8 cellular contexts compared by ENCODE assay signal in the genomic region with DNA sequence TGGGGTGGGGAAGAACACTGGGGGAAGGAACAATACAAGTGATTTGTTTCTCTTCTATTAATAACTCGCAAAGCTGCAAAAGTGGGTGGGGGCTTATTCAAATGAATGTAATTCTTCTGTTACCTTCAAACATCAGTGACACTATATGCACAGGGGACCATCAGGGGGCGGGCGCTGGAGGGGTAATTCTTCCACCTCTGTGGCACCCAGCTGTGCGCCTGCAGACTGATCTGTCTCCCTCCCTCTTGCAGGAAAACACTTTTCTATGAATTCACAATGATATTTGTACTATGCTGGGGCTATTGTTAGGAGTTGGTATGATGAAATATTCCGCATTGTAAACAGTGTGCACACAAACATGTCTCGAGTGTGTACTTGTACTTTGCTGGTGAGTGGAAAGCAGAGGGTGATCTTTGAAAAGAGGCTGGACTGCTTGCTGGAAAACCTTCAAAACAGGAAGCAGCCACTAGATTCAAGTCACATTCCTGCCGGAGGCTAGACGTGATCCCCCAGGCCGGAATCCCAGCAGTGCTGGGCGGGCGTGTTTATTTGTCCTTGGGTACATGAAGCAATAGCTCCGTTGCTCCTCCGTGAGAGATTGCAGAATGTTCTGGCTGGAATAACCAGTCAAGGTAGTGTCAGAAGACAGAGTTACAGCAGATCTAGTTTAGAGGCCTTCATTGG. TPM values are rescaled to one million over a fixed set of nuclear protein-coding genes. Genes with fewer than 3 reads are reported as not detected.
DNase-seq lines count a peak whose midpoint lies in the region; ATAC-seq and TF ChIP-seq lines count a peak whose summit lies in the region.

No MANE protein-coding gene starts in this region.

- peak; percentile 77 for ATAC-seq in Right ventricle myocardium superior (ENCODE audit: poor library complexity)
- ATAC-seq in GM18858 (IDR thresholded peaks at IDR 0.05; ENCODE audit: unreplicated experiment) = no peak
- no peak for ATAC-seq in GM21390 (IDR thresholded peaks at IDR 0.05; ENCODE audit: unreplicated experiment)
- ATAC-seq in HG02642 (IDR thresholded peaks at IDR 0.05; ENCODE audit: poor library complexity, unreplicated experiment) = no peak

- TF ChIP-seq CTCF in retinal pigment epithelial cell (conservative IDR thresholded peaks at IDR 0.05; ENCODE audit: low read depth, low read length) = no peak

- intact Hi-C loops in Right ventricle myocardium superior (cut with DNase I) = no loop called here

- H3K4me3 ChIP-seq in retinal pigment epithelial cell (ENCODE audit: low read length) = no peak overlapping the region

- DNase-seq in EL (peak; percentile 75), SHP77 treated with DMSO at 0.1 percent for 48 hours (lab: John Stamatoyannopoulos, UW) (peak; percentile 36), Right ventricle myocardium superior (peak; percentile 80), retinal pigment epithelial cell (ENCODE audit: low read depth) (peak; percentile 10)
- DNase-seq in stimulated activated CD4-positive, alpha-beta T cell treated with anti-CD3 and anti-CD28 coated beads, Interleukin-15, amount 100 ng/mL, for 24 hours = no peak

RNA-seq across cellular contexts. Expression of gene BNIP3, which starts 15.8 kb away (rescaled TPM):
- 158 TPM for total RNA-seq in Right ventricle myocardium superior
